Comparison of ENCODE assay signal across 8 cellular contexts in the genomic region with DNA sequence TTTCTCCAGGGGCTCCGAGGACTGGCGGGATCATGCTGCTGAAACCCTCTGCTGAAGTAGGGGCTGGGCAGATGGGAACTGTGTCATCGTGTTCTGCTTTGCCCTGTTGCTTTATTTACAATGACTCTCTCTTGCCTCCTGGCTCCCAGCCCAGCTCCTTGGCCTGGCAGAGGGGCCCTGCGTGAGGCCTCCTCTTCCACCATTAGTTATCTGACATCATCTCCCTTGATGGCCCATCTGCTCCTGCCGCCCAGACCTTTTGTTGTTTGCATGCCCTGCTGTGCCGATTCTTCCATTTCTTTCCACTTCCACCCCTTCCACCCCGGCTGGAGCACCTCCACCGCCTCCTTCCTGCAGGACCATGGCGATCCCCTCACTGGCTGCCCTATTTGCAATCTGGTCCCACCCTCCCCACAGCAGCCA.
DNase-seq lines count a peak whose midpoint lies in the region; ATAC-seq lines count a peak whose summit lies in the region.

No MANE protein-coding gene starts in this region.

- H3K36me3 Mint-ChIP-seq in naive thymus-derived CD8-positive, alpha-beta T cell: peaks cover 0 to 5% (median 0%) of the 10 kb centered on the region in 3 donors

- H3K9me3 Mint-ChIP-seq in naive thymus-derived CD8-positive, alpha-beta T cell: peaks cover 0 to 4% (median 0%) of the 10 kb centered on the region in 9 donors

- no peaks in the 10 kb centered on the region for H3K4me1 Mint-ChIP-seq in naive thymus-derived CD8-positive, alpha-beta T cell

- H3K27me3 Mint-ChIP-seq in naive thymus-derived CD8-positive, alpha-beta T cell: peaks cover 5 to 34% (median 29%) of the 10 kb centered on the region in 5 donors

- ATAC-seq in GM18519 (IDR thresholded peaks at IDR 0.05; ENCODE audit: low FRiP score, unreplicated experiment): no peak
- ATAC-seq in naive thymus-derived CD8-positive, alpha-beta T cell: no peak

- H3K27ac Mint-ChIP-seq in naive thymus-derived CD8-positive, alpha-beta T cell: no peak overlapping the region

- POLR2A ChIA-PET in naive thymus-derived CD8-positive, alpha-beta T cell (lab: Charles Lee): interaction anchor here (0.6 kb wide), 1 partner anchor 168 kb away, joined by 3 read pairs; no protein-coding TSS in a partner anchor

- H3K4me3 Mint-ChIP-seq in naive thymus-derived CD8-positive, alpha-beta T cell: no peak overlapping the region

- DNase-seq in COLO668 (lab: John Stamatoyannopoulos, UW; ENCODE audit: unreplicated experiment) (peak; percentile 92), NCI-H146 (lab: John Stamatoyannopoulos, UW) (peak; percentile 95), RPMI7951 (ENCODE audit: low read depth) (peak; percentile 44), hypothalamus (lab: John Stamatoyannopoulos, UW) (peak in 41 of 51 donors; percentile 3 to 72 (median 34)), NCI-H526 treated with DMSO at 0.1 percent for 48 hours (lab: John Stamatoyannopoulos, UW) (no peak), T-helper 1 cell (no peak)
- DNase-seq in naive thymus-derived CD8-positive, alpha-beta T cell: no peak

Comparison
In these comparisons a context has a peak if more than half of its experiments do, and no peak if none do; other contexts are left out.
1. DNase-seq: peak in COLO668 (single experiment), NCI-H146 (single experiment), RPMI7951 (single experiment) and hypothalamus (41 of 51); none in NCI-H526 treated with DMSO at 0.1 percent for 48 hours (single experiment), T-helper 1 cell (0 of 5) and naive thymus-derived CD8-positive, alpha-beta T cell (0 of 10).